ENCODE assay signal across 19 cellular contexts in the genomic region with DNA sequence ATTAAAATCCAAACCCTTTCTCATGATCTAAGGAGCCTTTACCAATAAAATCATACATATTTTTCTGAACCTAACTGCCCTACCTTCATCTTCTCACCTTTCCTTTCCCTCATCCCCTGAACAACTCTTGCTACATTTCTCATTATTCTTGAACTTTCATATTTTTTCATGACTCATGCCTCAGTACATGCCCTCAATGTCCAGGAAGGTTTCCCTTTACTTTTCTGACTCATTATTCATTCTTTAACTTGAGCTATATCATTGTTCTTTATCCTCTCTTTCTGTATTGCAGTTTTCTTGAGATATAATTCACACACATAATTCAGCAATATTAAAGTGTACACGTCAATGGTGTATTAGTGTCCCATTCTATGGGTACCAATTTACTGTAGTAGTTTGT.
DNase-seq lines count a peak whose midpoint lies in the region; ATAC-seq, FAIRE-seq and TF ChIP-seq lines count a peak whose summit lies in the region.
"Had no signal": no experiment of that assay in that cellular context is flagged by ENCODE, and none has a peak within 500 bp of the region (broad histone marks: within the 10 kb centered on the region; RNA-seq: fewer than 3 reads in every experiment).

No MANE protein-coding gene starts in this region.

- 0 out of 2 replicates have a peak overlapping the region, but pooled peaks have one; percentile 15 for H2AFZ ChIP-seq in PC-9

- DNase-seq in A549 (ENCODE audit: low read depth in 1 of 2, low spot score in 1 of 2): no peak
- peak; percentile 15 for DNase-seq in HS-5 (ENCODE audit: low read depth)
- peak in 1 of 2 experiments; percentile 56 for DNase-seq in PC-9
- peak; percentile 82 for DNase-seq in bronchial epithelial cell (ENCODE audit: low read depth)
- no peak for DNase-seq in right lobe of liver
- no peak for DNase-seq in anterior cingulate cortex (lab: John Stamatoyannopoulos, UW)
- DNase-seq in immature natural killer cell: no peak
- DNase-seq: AML-193; CD4-positive, alpha-beta memory T cell; DMS79 treated with DMSO at 0.1 percent for 48 hours; GF-D8; H9; KG1 had no signal

- no peak overlapping the region for H3K27ac Mint-ChIP-seq in immature natural killer cell
- H3K27ac Mint-ChIP-seq: CD4-positive, alpha-beta memory T cell; H9 had no signal

- intact Hi-C loops in PC-9 (cut with micrococcal nuclease; ENCODE audit: unreplicated experiment): loop anchor here (10.0 kb wide), 2 partner anchors 163 to 357 kb away; partner anchors contain the start of gene CPNE8
- intact Hi-C loops in right lobe of liver (cut with DNase I): no loop called here

- peaks cover 9 to 59% (median 19%) of the 10 kb centered on the region in 6 donors for H3K9me3 Mint-ChIP-seq in immature natural killer cell

- H3K4me3 Mint-ChIP-seq in immature natural killer cell: no peak overlapping the region
- H3K4me3 Mint-ChIP-seq: CD4-positive, alpha-beta memory T cell; H9 had no signal

- no peaks in the 10 kb centered on the region for H3K9me2 ChIP-seq in PC-9 (ENCODE audit: insufficient read depth)

- no peaks in the 10 kb centered on the region for H3K4me1 ChIP-seq in A549
- H3K4me1 ChIP-seq in PC-9 (replicated peaks; ENCODE audit: insufficient read depth): peaks cover 31% of the 10 kb centered on the region
- no peaks in the 10 kb centered on the region for H3K4me1 ChIP-seq in right lobe of liver

- no peaks in the 10 kb centered on the region for H3K79me2 ChIP-seq in PC-9 (ENCODE audit: low read depth)

- no peaks in the 10 kb centered on the region for H4K20me1 ChIP-seq in PC-9 (ENCODE audit: insufficient read depth)

- no TSS peak for BruUV-seq in PC-9 (replicated peaks; lab: Mats Ljungman, UMichigan)

- H3K4me2 ChIP-seq in A549 (no peak overlapping the region), PC-9 (no peak overlapping the region)

- H3K27me3 ChIP-seq in PC-9 (ENCODE audit: insufficient read depth, low read depth) (no peaks in the 10 kb centered on the region), bronchial epithelial cell (ENCODE audit: control insufficient read depth, insufficient read depth, low read length) (no peaks in the 10 kb centered on the region), right lobe of liver (no peaks in the 10 kb centered on the region)

- H3K36me3 Mint-ChIP-seq in immature natural killer cell: no peaks in the 10 kb centered on the region
- H3K36me3 Mint-ChIP-seq: CD4-positive, alpha-beta memory T cell had no signal

- 7% methylated on average over 1 of the region's 1 CpG for WGBS in A549 (ENCODE audit: missing lambda C conversion rate)
- WGBS in right lobe of liver (ENCODE audit: insufficient coverage, low coverage, low lambda C conversion rate, missing lambda C conversion rate): 38% methylated on average over 1 of the region's 1 CpG

- TF ChIP-seq CTCF in A549 (IDR thresholded peaks at IDR 0.05) (no peak), PC-9 (conservative IDR thresholded peaks at IDR 0.05) (no peak), bronchial epithelial cell (IDR thresholded peaks at IDR 0.05; ENCODE audit: insufficient read depth, low read length, severe bottlenecking) (no peak), right lobe of liver (IDR thresholded peaks at IDR 0.05) (no peak)

- TF ChIP-seq POLR2A in A549 (IDR thresholded peaks at IDR 0.05; ENCODE audit: low read length): no peak
- TF ChIP-seq POLR2A in right lobe of liver (IDR thresholded peaks at IDR 0.05): no peak

- TF ChIP-seq EP300 in A549 (IDR thresholded peaks at IDR 0.05): no peak

- no peaks in the 10 kb centered on the region for H3K4me1 Mint-ChIP-seq in immature natural killer cell
- H3K4me1 Mint-ChIP-seq: CD4-positive, alpha-beta memory T cell had no signal

- H3K36me3 ChIP-seq in PC-9 (ENCODE audit: low read depth) (no peaks in the 10 kb centered on the region), bronchial epithelial cell (ENCODE audit: control insufficient read depth, insufficient read depth, low read length) (no peaks in the 10 kb centered on the region), right lobe of liver (no peaks in the 10 kb centered on the region)

- TF ChIP-seq RAD21 in A549 (conservative IDR thresholded peaks at IDR 0.05 in 1 of 2, IDR thresholded peaks at IDR 0.05 in 1 of 2): no peak

- H3K9me3 ChIP-seq in A549: no peaks in the 10 kb centered on the region
- H3K9me3 ChIP-seq in PC-9 (ENCODE audit: insufficient read depth, low read depth): peaks cover 4% of the 10 kb centered on the region; the same call in 1 of the 2 replicates
- no peaks in the 10 kb centered on the region for H3K9me3 ChIP-seq in right lobe of liver

- peaks cover 0 to 1% (median 0%) of the 10 kb centered on the region in 3 donors for H3K27me3 Mint-ChIP-seq in immature natural killer cell (ENCODE audit: low read depth in 3 of 3)
- H3K27me3 Mint-ChIP-seq: CD4-positive, alpha-beta memory T cell had no signal

- FAIRE-seq in A549 (lab: Jason Lieb, UNC) (no peak), bronchial epithelial cell (lab: Jason Lieb, UNC) (no peak)
- FAIRE-seq: A204.1, GM12878, GM19239, H1 had no signal

- CTCF ChIA-PET in A549 (lab: Yijun Ruan, JAX) (no interaction called here), PC-9 (lab: Charles Lee) (interaction anchor here (0.6 kb wide), 1 partner anchor 358 kb away, joined by 8 read pairs; the partner anchor contains the start of gene CPNE8)

- peaks cover 15% of the 10 kb centered on the region for H3F3A ChIP-seq in PC-9 (ENCODE audit: insufficient read depth, low read depth)

- ATAC-seq in A549 (no peak), HG03571 (IDR thresholded peaks at IDR 0.05; ENCODE audit: unreplicated experiment) (no peak), right lobe of liver (no peak)
- ATAC-seq: GM12878 had no signal

- H3K4me3 ChIP-seq in A549 (no peak overlapping the region), PC-9 (no peak overlapping the region), bronchial epithelial cell (ENCODE audit: low read depth, low read length) (no peak overlapping the region), right lobe of liver (no peak overlapping the region)
- H3K4me3 ChIP-seq: GM12878 had no signal

- H3K27ac ChIP-seq in A549 (no peak overlapping the region), PC-9 (peak overlapping the region; percentile 46), right lobe of liver (no peak overlapping the region)
- H3K27ac ChIP-seq: C4-2B had no signal

- POLR2A ChIA-PET in A549 (lab: Yijun Ruan, JAX) (no interaction called here), PC-9 (lab: Charles Lee; ENCODE audit: unreplicated experiment) (no interaction called here)

TF ChIP-seq in A549, 52 proteins besides CTCF, POLR2A, EP300 and RAD21:
- TF ChIP-seq SREBF2 (IDR thresholded peaks at IDR 0.05): no peak
- no peak for TF ChIP-seq CEBPB (IDR thresholded peaks at IDR 0.05)
- TF ChIP-seq FOSL2 (IDR thresholded peaks at IDR 0.05): no peak
- TF ChIP-seq FOSL2 (CRISPR knock-in tag; IDR thresholded peaks at IDR 0.05): 0 out of 2 replicates have a peak, but pooled peaks have one; percentile 12

Comparison
In these comparisons a context has a peak if more than half of its experiments do, and no peak if none do; other contexts are left out.
1. DNase-seq: peak in HS-5 (single experiment) and bronchial epithelial cell (single experiment); none in A549 (0 of 2), right lobe of liver (0 of 3), anterior cingulate cortex (0 of 58) and immature natural killer cell (0 of 3).